ENCODE assay signal across 22 cellular contexts in genomic region chr7:67878808-67879207, GRCh38.
"Had no signal": no experiment of that assay in that cellular context is flagged by ENCODE, and none has a peak within 500 bp of the region (broad histone marks: within the 10 kb centered on the region; RNA-seq: fewer than 3 reads in every experiment).

No MANE protein-coding gene starts in this region.

- H3K36me3 ChIP-seq: left ventricle myocardium inferior, ovary, right atrium auricular region, right lobe of liver, tibial nerve, upper lobe of left lung, vagina had no signal

- H3K9me3 ChIP-seq: left ventricle myocardium inferior, ovary, right atrium auricular region, right lobe of liver, tibial nerve, upper lobe of left lung, vagina had no signal

- H3K4me2 ChIP-seq: smooth muscle cell had no signal

- H3K27ac ChIP-seq: left ventricle myocardium inferior, ovary, right atrium auricular region, right lobe of liver, tibial nerve, upper lobe of left lung, vagina had no signal

- DNase-seq: islet precursor cell; left ventricle myocardium inferior; midbrain; mucosa of descending colon; naive thymus-derived CD4-positive, alpha-beta T cell; ovary; right lobe of liver; stimulated activated CD4-positive, alpha-beta T cell treated with anti-CD3 and anti-CD28 coated beads, Interleukin-1b, Interleukin-23, amount 100 ng/mL, for 48 hours; stimulated activated CD4-positive, alpha-beta T cell treated with anti-CD3 and anti-CD28 coated beads, Interleukin-2, amount 100 ng/mL, for 48 hours; stimulated activated CD4-positive, alpha-beta T cell treated with anti-CD3 and anti-CD28 coated beads, Interleukin-4, amount 100 ng/mL, for 4 hours; stimulated activated CD8-positive, alpha-beta memory T cell treated with anti-CD3 and anti-CD28 coated beads, Interleukin-4, amount 100 ng/mL, for 48 hours; stimulated activated naive CD4-positive, alpha-beta T cell treated with Interleukin-2 at 50 U/mL for 16 hours; stimulated activated naive CD8-positive, alpha-beta T cell treated with anti-CD3 and anti-CD28 coated beads, Interleukin-15, amount 100 ng/mL, for 72 hours; substantia nigra had no signal

- H3K4me3 ChIP-seq: left ventricle myocardium inferior, lung, mucosa of descending colon, ovary, right atrium auricular region, right lobe of liver, smooth muscle cell, tibial nerve, upper lobe of left lung, vagina had no signal

- H3K4me1 ChIP-seq: left ventricle myocardium inferior, right atrium auricular region, right lobe of liver, tibial nerve, upper lobe of left lung, vagina had no signal

- H3K27me3 ChIP-seq: ovary, right atrium auricular region, right lobe of liver, tibial nerve, upper lobe of left lung, vagina had no signal

- ATAC-seq: mucosa of descending colon; naive thymus-derived CD4-positive, alpha-beta T cell; natural killer cell treated with Interleukin-12 subunit alpha and Interleukin-12 subunit beta and Interleukin-15 and Interleukin-18, amount 100 ng/mL, for 72 hours; right lobe of liver; stimulated activated memory B cell treated with anti-CD40 and anti-IgM and Interleukin-4, amounts not matched to agents 10 μg/mL and 1 μg/mL and 100 μg/mL, for 72 hours; stimulated activated naive CD8-positive, alpha-beta T cell treated with anti-CD3 and anti-CD28 coated beads, Interleukin-15, amount 100 ng/mL, for 72 hours had no signal
